7 cellular contexts compared by ENCODE assay signal in genomic region chr6:16762547-16763477, GRCh38. TPM values are rescaled to one million over a fixed set of nuclear protein-coding genes. Genes with fewer than 3 reads are reported as not detected.
DNase-seq lines count a peak whose midpoint lies in the region; ATAC-seq and TF ChIP-seq lines count a peak whose summit lies in the region.

No MANE protein-coding gene starts in this region.

- DNase-seq in HEK293T (ENCODE audit: extremely low spot score): peak; percentile 50
- peak; percentile 23 for DNase-seq in NCI-H146 treated with DMSO at 0.1 percent for 48 hours (lab: John Stamatoyannopoulos, UW; ENCODE audit: unreplicated experiment)
- peak; percentile 46 for DNase-seq in WTC11 (ENCODE audit: low spot score)
- peak; percentile 86 for DNase-seq in cerebellar cortex (ENCODE audit: low spot score)
- DNase-seq in kidney epithelial cell (ENCODE audit: low read depth): no peak
- peak; percentile 54 for DNase-seq in stimulated activated CD4-positive, alpha-beta T cell treated with anti-CD3 and anti-CD28 coated beads, Interleukin-4, amount 100 ng/mL, for 1 hour

- H3K4me1 Mint-ChIP-seq in WTC11: peaks cover 20% of the 10 kb centered on the region

- H3K36me3 Mint-ChIP-seq in WTC11: no peaks in the 10 kb centered on the region

- no peaks in the 10 kb centered on the region for H3K27me3 ChIP-seq in kidney epithelial cell (ENCODE audit: control insufficient read depth, insufficient read depth, low read length)

- TF ChIP-seq CTCF in GM12873 (IDR thresholded peaks at IDR 0.05; ENCODE audit: insufficient read depth, low read depth, low read length, missing control alignments) (peak; percentile 80), WTC11 (IDR thresholded peaks at IDR 0.05) (peak; percentile 49), kidney epithelial cell (IDR thresholded peaks at IDR 0.05; ENCODE audit: insufficient read depth, low read length, poor library complexity, severe bottlenecking) (peak; percentile 88)

- CTCF ChIA-PET in HEK293T (lab: Yijun Ruan, JAX): interaction anchor here (0.6 to 2.6 kb wide), 33 partner anchors 8 to 1540 kb away, joined by 3 to 10 read pairs (median 4); no protein-coding TSS in a partner anchor
- CTCF ChIA-PET in WTC11 (lab: Charles Lee): interaction anchor here (0.6 to 3.7 kb wide), 51 partner anchors 9 to 1033 kb away, joined by 3 to 35 read pairs (median 4); no protein-coding TSS in a partner anchor

- H3K4me3 ChIP-seq in kidney epithelial cell (ENCODE audit: low read depth, low read length): peak overlapping the region; percentile 70

- no peaks in the 10 kb centered on the region for H3K9me3 Mint-ChIP-seq in WTC11

- H3K27me3 Mint-ChIP-seq in WTC11 (ENCODE audit: low read depth): peaks cover 26% of the 10 kb centered on the region

- 0 out of 2 replicates have a peak overlapping the region, but pooled peaks have one; percentile 64 for H3K27ac Mint-ChIP-seq in WTC11

- H3K4me3 Mint-ChIP-seq in WTC11: peak overlapping the region; percentile 96

- ATAC-seq in WTC11: 0 out of 2 replicates have a peak, but pooled peaks have one; percentile 4

- H3K36me3 ChIP-seq in kidney epithelial cell (ENCODE audit: control insufficient read depth, insufficient read depth, low read length): no peaks in the 10 kb centered on the region

- POLR2A ChIA-PET in HEK293T (lab: Yijun Ruan, JAX) (interaction anchor here (0.7 to 3.1 kb wide), 12 partner anchors 9 to 324 kb away, joined by 3 to 19 read pairs (median 4); no protein-coding TSS in a partner anchor), WTC11 (lab: Charles Lee) (interaction anchor here (0.6 to 1.3 kb wide), 2 partner anchors 219 to 354 kb away, joined by 3 to 6 read pairs; no protein-coding TSS in a partner anchor)

TF ChIP-seq in HEK293T, 16 proteins besides CTCF, POLR2A, EP300 and RAD21:
- TF ChIP-seq L3MBTL2 (conservative IDR thresholded peaks at IDR 0.05): peak; percentile 44; the same call in 1 of the 2 replicates
- peak; percentile 76; the same call in 1 of the 2 replicates for TF ChIP-seq ZNF384 (IDR thresholded peaks at IDR 0.05)
- no peak for TF ChIP-seq LEF1 (IDR thresholded peaks at IDR 0.05; ENCODE audit: borderline replicate concordance)
- peak; percentile 30; the same call in 1 of the 2 replicates for TF ChIP-seq CTBP1 (IDR thresholded peaks at IDR 0.05; ENCODE audit: borderline replicate concordance)
TF ChIP-seq in HEK293T: peak in this region for 3.

TF ChIP-seq in WTC11, 78 proteins besides CTCF, POLR2A, EP300 and RAD21:
- TF ChIP-seq ZNF281 (CRISPR knock-in tag; IDR thresholded peaks at IDR 0.05): no peak
- no peak for TF ChIP-seq ZSCAN18 (CRISPR knock-in tag; IDR thresholded peaks at IDR 0.05)
- TF ChIP-seq NR2C2 (CRISPR knock-in tag; IDR thresholded peaks at IDR 0.05): no peak
- no peak for TF ChIP-seq MLX (CRISPR knock-in tag; IDR thresholded peaks at IDR 0.05)
- no peak for TF ChIP-seq ZNF317 (CRISPR knock-in tag; IDR thresholded peaks at IDR 0.05; ENCODE audit: borderline replicate concordance, low read depth)
- TF ChIP-seq STAT6 (CRISPR knock-in tag; conservative IDR thresholded peaks at IDR 0.05; ENCODE audit: low read depth): no peak

RNA-seq across cellular contexts. Expression of gene ATXN1, which starts 1.6 kb away (rescaled TPM):
- total RNA-seq in WTC11 (2021) (7.5 to 8.8 TPM (median 8.1 TPM) in 3 replicates), kidney epithelial cell (12.5 and 32.6 TPM in 2 replicates)
